Comparison of ENCODE assay signal across 1 cellular context in the genomic region with DNA sequence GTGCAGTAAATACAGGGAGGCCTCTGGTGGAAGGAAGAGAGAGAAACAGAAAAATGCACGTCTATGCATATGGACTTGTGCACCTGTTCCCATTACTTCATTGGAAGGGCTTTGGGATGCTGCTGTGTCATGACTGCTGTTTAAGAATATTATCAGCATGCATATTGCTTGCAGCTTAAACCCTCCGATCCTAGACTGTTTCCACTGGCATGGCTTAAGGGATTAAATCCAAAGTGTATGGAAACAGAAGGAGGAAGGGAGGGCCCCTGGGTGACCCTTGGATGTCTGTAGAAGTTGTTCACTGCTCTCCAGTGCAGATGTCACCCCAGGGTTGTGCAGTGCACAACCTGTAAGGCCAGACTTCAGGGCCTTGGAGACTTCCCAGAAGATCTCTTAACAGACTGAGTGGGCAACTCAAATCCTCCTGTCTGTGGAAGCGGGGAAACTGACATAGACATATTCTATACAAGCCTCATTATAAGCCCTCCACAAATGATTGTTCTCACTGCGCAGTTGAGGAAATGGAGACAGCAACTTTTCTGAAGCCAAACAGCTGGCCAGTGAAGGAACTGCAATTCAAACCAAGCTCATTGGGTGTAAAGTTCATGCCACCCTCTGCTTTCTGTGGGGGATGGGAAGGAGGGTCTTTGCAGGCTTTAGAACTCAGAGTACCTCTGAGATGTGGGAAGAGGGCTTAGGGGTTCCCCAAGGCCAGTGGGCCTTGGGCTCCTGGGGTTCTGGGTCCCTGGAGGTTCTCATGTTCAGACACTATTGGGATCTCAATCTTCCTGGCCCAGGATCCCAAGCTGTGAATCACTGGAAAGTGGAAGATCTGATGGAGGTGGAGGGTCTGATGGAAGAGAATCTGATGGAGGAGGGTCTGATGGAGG.
TF ChIP-seq lines count a peak whose summit lies in the region.

No MANE protein-coding gene starts in this region.

TF ChIP-seq in GM12878, 131 proteins besides CTCF, POLR2A, EP300 and RAD21 (continued from another document):
- no peak for TF ChIP-seq NFYA (IDR thresholded peaks at IDR 0.05; ENCODE audit: borderline replicate concordance, low read depth, low read length)
- TF ChIP-seq, protein P1, sequence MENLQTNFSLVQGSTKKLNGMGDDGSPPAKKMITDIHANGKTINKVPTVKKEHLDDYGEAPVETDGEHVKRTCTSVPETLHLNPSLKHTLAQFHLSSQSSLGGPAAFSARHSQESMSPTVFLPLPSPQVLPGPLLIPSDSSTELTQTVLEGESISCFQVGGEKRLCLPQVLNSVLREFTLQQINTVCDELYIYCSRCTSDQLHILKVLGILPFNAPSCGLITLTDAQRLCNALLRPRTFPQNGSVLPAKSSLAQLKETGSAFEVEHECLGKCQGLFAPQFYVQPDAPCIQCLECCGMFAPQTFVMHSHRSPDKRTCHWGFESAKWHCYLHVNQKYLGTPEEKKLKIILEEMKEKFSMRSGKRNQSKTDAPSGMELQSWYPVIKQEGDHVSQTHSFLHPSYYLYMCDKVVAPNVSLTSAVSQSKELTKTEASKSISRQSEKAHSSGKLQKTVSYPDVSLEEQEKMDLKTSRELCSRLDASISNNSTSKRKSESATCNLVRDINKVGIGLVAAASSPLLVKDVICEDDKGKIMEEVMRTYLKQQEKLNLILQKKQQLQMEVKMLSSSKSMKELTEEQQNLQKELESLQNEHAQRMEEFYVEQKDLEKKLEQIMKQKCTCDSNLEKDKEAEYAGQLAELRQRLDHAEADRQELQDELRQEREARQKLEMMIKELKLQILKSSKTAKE (IDR thresholded peaks at IDR 0.05; ENCODE audit: low read depth, poor library complexity, severe bottlenecking): no peak
- TF ChIP-seq RB1 (IDR thresholded peaks at IDR 0.05; ENCODE audit: borderline replicate concordance): no peak
- TF ChIP-seq YY1 (IDR thresholded peaks at IDR 0.05; ENCODE audit: low read depth, low read length): no peak
- no peak for TF ChIP-seq YBX1 (IDR thresholded peaks at IDR 0.05)
- TF ChIP-seq BRCA1 (IDR thresholded peaks at IDR 0.05; ENCODE audit: low read depth, low read length): no peak
- TF ChIP-seq, protein P2, sequence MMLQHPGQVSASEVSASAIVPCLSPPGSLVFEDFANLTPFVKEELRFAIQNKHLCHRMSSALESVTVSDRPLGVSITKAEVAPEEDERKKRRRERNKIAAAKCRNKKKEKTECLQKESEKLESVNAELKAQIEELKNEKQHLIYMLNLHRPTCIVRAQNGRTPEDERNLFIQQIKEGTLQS (IDR thresholded peaks at IDR 0.05; ENCODE audit: borderline replicate concordance, extremely low read depth, low read depth, low read length): no peak
- TF ChIP-seq PAX5 (IDR thresholded peaks at IDR 0.05; ENCODE audit: borderline replicate concordance, low read depth, low read length): no peak
- TF ChIP-seq, protein P3, sequence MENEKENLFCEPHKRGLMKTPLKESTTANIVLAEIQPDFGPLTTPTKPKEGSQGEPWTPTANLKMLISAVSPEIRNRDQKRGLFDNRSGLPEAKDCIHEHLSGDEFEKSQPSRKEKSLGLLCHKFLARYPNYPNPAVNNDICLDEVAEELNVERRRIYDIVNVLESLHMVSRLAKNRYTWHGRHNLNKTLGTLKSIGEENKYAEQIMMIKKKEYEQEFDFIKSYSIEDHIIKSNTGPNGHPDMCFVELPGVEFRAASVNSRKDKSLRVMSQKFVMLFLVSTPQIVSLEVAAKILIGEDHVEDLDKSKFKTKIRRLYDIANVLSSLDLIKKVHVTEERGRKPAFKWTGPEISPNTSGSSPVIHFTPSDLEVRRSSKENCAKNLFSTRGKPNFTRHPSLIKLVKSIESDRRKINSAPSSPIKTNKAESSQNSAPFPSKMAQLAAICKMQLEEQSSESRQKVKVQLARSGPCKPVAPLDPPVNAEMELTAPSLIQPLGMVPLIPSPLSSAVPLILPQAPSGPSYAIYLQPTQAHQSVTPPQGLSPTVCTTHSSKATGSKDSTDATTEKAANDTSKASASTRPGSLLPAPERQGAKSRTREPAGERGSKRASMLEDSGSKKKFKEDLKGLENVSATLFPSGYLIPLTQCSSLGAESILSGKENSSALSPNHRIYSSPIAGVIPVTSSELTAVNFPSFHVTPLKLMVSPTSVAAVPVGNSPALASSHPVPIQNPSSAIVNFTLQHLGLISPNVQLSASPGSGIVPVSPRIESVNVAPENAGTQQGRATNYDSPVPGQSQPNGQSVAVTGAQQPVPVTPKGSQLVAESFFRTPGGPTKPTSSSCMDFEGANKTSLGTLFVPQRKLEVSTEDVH (IDR thresholded peaks at IDR 0.05; ENCODE audit: low read depth, partially characterized antibody): no peak
- no peak for TF ChIP-seq MYB (IDR thresholded peaks at IDR 0.05; ENCODE audit: borderline replicate concordance, low read depth, low read length)
- no peak for TF ChIP-seq IKZF2 (IDR thresholded peaks at IDR 0.05)
- no peak for TF ChIP-seq CBX5 (IDR thresholded peaks at IDR 0.05; ENCODE audit: low read depth)
- no peak for TF ChIP-seq SREBF2 (IDR thresholded peaks at IDR 0.05; ENCODE audit: low read length)
- no peak for TF ChIP-seq KDM1A (IDR thresholded peaks at IDR 0.05; ENCODE audit: borderline replicate concordance)
- no peak for TF ChIP-seq ATF7 (IDR thresholded peaks at IDR 0.05; ENCODE audit: low read depth)
- no peak for TF ChIP-seq ZBED1 (IDR thresholded peaks at IDR 0.05; ENCODE audit: borderline replicate concordance)
